In genomic region chr10:84256510-84257342, GRCh38 we compare ENCODE assay signal across 1 cellular context.
TF ChIP-seq lines count a peak whose summit lies in the region.

No MANE protein-coding gene starts in this region.

TF ChIP-seq in HCT116, 20 proteins besides CTCF, POLR2A, EP300 and RAD21 (continued from another document):
- TF ChIP-seq REST (IDR thresholded peaks at IDR 0.05; ENCODE audit: low read depth): no peak
- TF ChIP-seq EZH2 (IDR thresholded peaks at IDR 0.05): no peak
